Comparison of ENCODE assay signal across 8 cellular contexts in the genomic region with DNA sequence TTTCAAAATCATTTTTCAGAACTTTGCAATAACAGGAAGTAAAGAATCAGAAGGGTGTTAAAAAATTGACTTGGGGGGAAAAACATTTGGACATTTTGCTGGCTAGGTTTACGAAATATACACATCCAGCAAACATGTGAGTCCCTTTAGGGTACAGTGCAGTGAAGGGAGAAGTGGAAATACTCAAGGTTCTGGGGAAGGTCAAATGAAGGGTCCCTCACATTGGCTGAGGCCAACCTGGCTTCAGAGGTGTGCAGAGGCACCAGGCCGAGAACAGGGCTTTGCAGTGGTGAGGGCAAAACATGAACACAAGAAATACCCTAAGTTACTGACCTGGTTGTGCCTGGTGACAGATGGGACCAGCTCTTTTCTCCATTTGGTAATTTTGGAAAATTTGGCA. TPM values are rescaled to one million over a fixed set of nuclear protein-coding genes. Genes with fewer than 3 reads are reported as not detected.
DNase-seq lines count a peak whose midpoint lies in the region; ATAC-seq, FAIRE-seq and TF ChIP-seq lines count a peak whose summit lies in the region.

No MANE protein-coding gene starts in this region.

- no peaks in the 10 kb centered on the region for H4K20me1 ChIP-seq in BLaER1

- H3K36me3 ChIP-seq in BLaER1 (peaks cover 39% of the 10 kb centered on the region), HUES64 (ENCODE audit: insufficient read depth, low read length) (peaks cover 51% of the 10 kb centered on the region), transverse colon (peaks cover 0 to 7% (median 0%) of the 10 kb centered on the region in 4 donors)
- H3K36me3 ChIP-seq in naive thymus-derived CD4-positive, alpha-beta T cell (ENCODE audit: control insufficient read depth in 2 of 3, insufficient read depth in 3 of 3, low read length in 3 of 3) = peaks cover 0 to 12% (median 4%) of the 10 kb centered on the region in 3 experiments

- peak overlapping the region; percentile 90 for H3K4me2 ChIP-seq in BLaER1

- no peak for TF ChIP-seq EP300 in transverse colon (IDR thresholded peaks at IDR 0.05; ENCODE audit: low read depth)

- TF ChIP-seq POLR2A in transverse colon (IDR thresholded peaks at IDR 0.05) = no peak

- H3K4me1 Mint-ChIP-seq in activated T-helper 17 cell treated with anti-CD3 and anti-CD28 coated beads, Interleukin-2, amount 50 U/mL, for 72 hours = peaks cover 37% of the 10 kb centered on the region
- peaks cover 33 to 46% (median 36%) of the 10 kb centered on the region in 7 donors for H3K4me1 Mint-ChIP-seq in naive thymus-derived CD4-positive, alpha-beta T cell

- peak overlapping the region; percentile 97 for H3K27ac Mint-ChIP-seq in activated T-helper 17 cell treated with anti-CD3 and anti-CD28 coated beads, Interleukin-2, amount 50 U/mL, for 72 hours
- H3K27ac Mint-ChIP-seq in naive thymus-derived CD4-positive, alpha-beta T cell = peak overlapping the region; percentile 93 to 99 (median 99)

- CTCF ChIA-PET in naive thymus-derived CD4-positive, alpha-beta T cell (lab: Charles Lee) = interaction anchor here (0.7 to 1.1 kb wide), 2 partner anchors 11 to 34 kb away, joined by 3 read pairs; no protein-coding TSS in a partner anchor

- H3K4me3 ChIP-seq in BLaER1 = no peak overlapping the region
- no peak overlapping the region for H3K4me3 ChIP-seq in HUES64 (ENCODE audit: low read length)
- peak overlapping the region; percentile 22 for H3K4me3 ChIP-seq in naive thymus-derived CD4-positive, alpha-beta T cell (ENCODE audit: low read length)
- no peak overlapping the region for H3K4me3 ChIP-seq in transverse colon

- H3K9me3 ChIP-seq in BLaER1 = no peaks in the 10 kb centered on the region
- no peaks in the 10 kb centered on the region for H3K9me3 ChIP-seq in HUES64 (ENCODE audit: insufficient read depth, low read depth, low read length)
- H3K9me3 ChIP-seq in naive thymus-derived CD4-positive, alpha-beta T cell (ENCODE audit: control insufficient read depth in 2 of 3, low read length in 3 of 3) = no peaks in the 10 kb centered on the region
- no peaks in the 10 kb centered on the region for H3K9me3 ChIP-seq in transverse colon

- peaks cover 39% of the 10 kb centered on the region for H3K4me1 ChIP-seq in BLaER1
- H3K4me1 ChIP-seq in HUES64 (ENCODE audit: insufficient read depth, low read length) = peaks cover 12% of the 10 kb centered on the region
- H3K4me1 ChIP-seq in naive thymus-derived CD4-positive, alpha-beta T cell (ENCODE audit: control insufficient read depth in 2 of 2, insufficient read depth in 2 of 2, low read length in 2 of 2) = peaks cover 29% of the 10 kb centered on the region in 2 donors
- peaks cover 13 to 29% (median 17%) of the 10 kb centered on the region in 4 donors for H3K4me1 ChIP-seq in transverse colon

- no peaks in the 10 kb centered on the region for H3K27me3 ChIP-seq in BLaER1
- H3K27me3 ChIP-seq in HUES64 (ENCODE audit: insufficient read depth, low read length) = no peaks in the 10 kb centered on the region
- H3K27me3 ChIP-seq in naive thymus-derived CD4-positive, alpha-beta T cell (ENCODE audit: control insufficient read depth in 2 of 2, insufficient read depth in 2 of 2, low read length in 2 of 2) = no peaks in the 10 kb centered on the region
- no peaks in the 10 kb centered on the region for H3K27me3 ChIP-seq in transverse colon

- no peak for TF ChIP-seq CTCF in transverse colon (IDR thresholded peaks at IDR 0.05)

- no peaks in the 10 kb centered on the region for H3K27me3 Mint-ChIP-seq in activated T-helper 17 cell treated with anti-CD3 and anti-CD28 coated beads, Interleukin-2, amount 50 U/mL, for 72 hours
- H3K27me3 Mint-ChIP-seq in naive thymus-derived CD4-positive, alpha-beta T cell = no peaks in the 10 kb centered on the region

- ATAC-seq in activated T-helper 17 cell treated with anti-CD3 and anti-CD28 coated beads, Interleukin-2, amount 50 U/mL, for 72 hours (replicated peaks) = no peak
- ATAC-seq in naive thymus-derived CD4-positive, alpha-beta T cell = no peak

- H3K4me3 Mint-ChIP-seq in activated T-helper 17 cell treated with anti-CD3 and anti-CD28 coated beads, Interleukin-2, amount 50 U/mL, for 72 hours = peak overlapping the region; percentile 92
- peak overlapping the region; percentile 68 to 98 (median 94) for H3K4me3 Mint-ChIP-seq in naive thymus-derived CD4-positive, alpha-beta T cell

- in situ Hi-C loops in transverse colon (cut with MboI; ENCODE audit: low pct_ligation_motif_present in 1 of 4, low pct_unique_long_range_greater_than_20kb in 1 of 4, low sequenced_read_pairs in 3 of 4) = no loop called here

- no peak for FAIRE-seq in GM19239 (lab: Jason Lieb, UNC)

- POLR2A ChIA-PET in naive thymus-derived CD4-positive, alpha-beta T cell (lab: Charles Lee) = interaction anchor here (0.6 to 2.1 kb wide), 11 partner anchors 8 to 137 kb away, joined by 3 to 8 read pairs (median 4); a partner anchor contains a TSS

- H3K9ac ChIP-seq in BLaER1 (peak overlapping the region; percentile 56; the same call in 1 of the 2 replicates), HUES64 (ENCODE audit: low read depth, low read length) (peak overlapping the region; percentile 100; the same call in 1 of the 2 replicates)

- no peaks in the 10 kb centered on the region for H3K9me3 Mint-ChIP-seq in activated T-helper 17 cell treated with anti-CD3 and anti-CD28 coated beads, Interleukin-2, amount 50 U/mL, for 72 hours
- H3K9me3 Mint-ChIP-seq in naive thymus-derived CD4-positive, alpha-beta T cell = no peaks in the 10 kb centered on the region

- WGBS in HUES64 = 92% methylated on average over 2 of the region's 2 CpGs
- WGBS in transverse colon (ENCODE audit: low coverage in 1 of 2), 2 donors = 92 to 95% methylated on average over 2 of the region's 2 CpGs

- peaks cover 75% of the 10 kb centered on the region for H3K36me3 Mint-ChIP-seq in activated T-helper 17 cell treated with anti-CD3 and anti-CD28 coated beads, Interleukin-2, amount 50 U/mL, for 72 hours (ENCODE audit: low read depth)
- H3K36me3 Mint-ChIP-seq in naive thymus-derived CD4-positive, alpha-beta T cell = peaks cover 0 to 22% (median 12%) of the 10 kb centered on the region in 5 donors

- intact Hi-C loops in naive thymus-derived CD4-positive, alpha-beta T cell (cut with micrococcal nuclease) = loop anchor here (1.0 to 2.0 kb wide), 2 partner anchors 44 to 45 kb away; a partner anchor contains a TSS
- intact Hi-C loops in head of caudate nucleus (cut with DNase I) (loop anchor here (2.0 kb wide), 1 partner anchor 35 kb away; a partner anchor contains a TSS), transverse colon (cut with DNase I; ENCODE audit: low total_unique reads) (no loop called here)

- H3K27ac ChIP-seq in BLaER1 (peak overlapping the region; percentile 100; the same call in 1 of the 2 replicates), HUES64 (ENCODE audit: low read depth, low read length) (peak overlapping the region; percentile 100; the same call in 1 of the 2 replicates), transverse colon (peak overlapping the region in 2 of 4 donors; percentile 98 to 99)
- H3K27ac ChIP-seq in naive thymus-derived CD4-positive, alpha-beta T cell (ENCODE audit: low read depth, low read length) = peak overlapping the region; percentile 94

- peak in 2 of 9 donors; percentile 2 to 12 for DNase-seq in naive thymus-derived CD4-positive, alpha-beta T cell
- DNase-seq in head of caudate nucleus (no peak), GM19239 (ENCODE audit: insufficient read length, low spot score) (no peak), transverse colon (no peak)
- no peak for DNase-seq in stimulated activated CD4-positive, alpha-beta T cell treated with anti-CD3 and anti-CD28 coated beads, Interleukin-4, amount 100 ng/mL, for 1 hour

RNA-seq across cellular contexts. Expression of a gene that starts 1.6 kb away (rescaled TPM):
- 62.9 TPM for polyA plus RNA-seq in HUES64 (2013, experiment 1 of 2)
- polyA plus RNA-seq in HUES64 (2013, experiment 2 of 2) = 67.1 TPM
- total RNA-seq in activated T-helper 17 cell treated with anti-CD3 and anti-CD28 coated beads, Interleukin-2, amount 50 U/mL, for 72 hours = 10 to 100 TPM; 45.7 to 60.4 TPM
- total RNA-seq in naive thymus-derived CD4-positive, alpha-beta T cell = 10 to 100 TPM; 30.1 to 88.7 (median 62.9) TPM
- 10 to 100 TPM; 12.3 to 24.4 TPM for polyA plus RNA-seq in naive thymus-derived CD4-positive, alpha-beta T cell
- 10 to 100 TPM; 15.3 to 49.7 (median 36.4) TPM for total RNA-seq in transverse colon

RNA-seq across cellular contexts. Expression of a gene that starts 34.5 kb away (rescaled TPM):
- polyA plus RNA-seq in HUES64 (2013, experiment 1 of 2) = 43.0 TPM
- 46.8 TPM for polyA plus RNA-seq in HUES64 (2013, experiment 2 of 2)
- total RNA-seq in activated T-helper 17 cell treated with anti-CD3 and anti-CD28 coated beads, Interleukin-2, amount 50 U/mL, for 72 hours = 10 to 100 TPM; 26.6 to 34.6 TPM
- 10 to 100 TPM in 4 of 5 experiments, 1 to 10 TPM in 1; 9.1 to 31.3 (median 24.0) TPM for total RNA-seq in naive thymus-derived CD4-positive, alpha-beta T cell
- polyA plus RNA-seq in naive thymus-derived CD4-positive, alpha-beta T cell = 10 to 100 TPM in 1 of 2 donors, 1 to 10 TPM in 1; 9.8 to 13.3 TPM
- 10 to 100 TPM in 3 of 4 donors, 1 to 10 TPM in 1; 3.4 to 57.2 (median 20.0) TPM for total RNA-seq in transverse colon

RNA-seq across cellular contexts. Expression of a gene that starts 45.1 kb away (rescaled TPM):
- polyA plus RNA-seq in HUES64 (2013, experiment 1 of 2) = 68.9 TPM
- polyA plus RNA-seq in HUES64 (2013, experiment 2 of 2) = 64.1 TPM
- total RNA-seq in activated T-helper 17 cell treated with anti-CD3 and anti-CD28 coated beads, Interleukin-2, amount 50 U/mL, for 72 hours = 100 to 1,000 TPM in 1 of 2 donors, 10 to 100 TPM in 1; 61.9 to 100 TPM
- total RNA-seq in naive thymus-derived CD4-positive, alpha-beta T cell = 100 to 1,000 TPM in 2 of 5 experiments, 10 to 100 TPM in 3; 66.0 to 108 (median 88.7) TPM
- 10 to 100 TPM; 20.1 to 20.9 TPM for polyA plus RNA-seq in naive thymus-derived CD4-positive, alpha-beta T cell
- total RNA-seq in transverse colon = 10 to 100 TPM; 34.8 to 75.4 (median 56.1) TPM
